17 cellular contexts compared by ENCODE assay signal in genomic region chrX:11449613-11450012, GRCh38.
"Had no signal": no experiment of that assay in that cellular context is flagged by ENCODE, and none has a peak within 500 bp of the region (broad histone marks: within the 10 kb centered on the region; RNA-seq: fewer than 3 reads in every experiment).

No MANE protein-coding gene starts in this region.

- H3K4me3 ChIP-seq: colonic mucosa, gastrocnemius medialis, heart right ventricle, lung, skin epidermis, thyroid gland had no signal

- H3K4me1 ChIP-seq: colonic mucosa, gastrocnemius medialis had no signal

- H3K9me3 ChIP-seq: colonic mucosa, gastrocnemius medialis, heart right ventricle, thyroid gland had no signal

- H3K27ac ChIP-seq: colonic mucosa, gastrocnemius medialis, heart right ventricle, skin epidermis, thyroid gland had no signal

- H3K36me3 ChIP-seq: colonic mucosa, gastrocnemius medialis, heart right ventricle, thyroid gland had no signal

- H3K27me3 ChIP-seq: colonic mucosa, gastrocnemius medialis, thyroid gland had no signal

- ATAC-seq: esophagus mucosa, gastrocnemius medialis, heart right ventricle, left cardiac atrium, left ventricle myocardium superior, sciatic nerve had no signal

- DNase-seq: colonic mucosa; effector CD4-positive, alpha-beta T cell; endodermal cell; gastrocnemius medialis; heart right ventricle; immature natural killer cell; kidney; left cardiac atrium; left ventricle myocardium superior; mesenchymal stem cell; midbrain; stimulated activated naive CD4-positive, alpha-beta T cell treated with Interleukin-2 at 50 U/mL for 16 hours; thyroid gland had no signal
